ENCODE assay signal across 7 cellular contexts in the genomic region with DNA sequence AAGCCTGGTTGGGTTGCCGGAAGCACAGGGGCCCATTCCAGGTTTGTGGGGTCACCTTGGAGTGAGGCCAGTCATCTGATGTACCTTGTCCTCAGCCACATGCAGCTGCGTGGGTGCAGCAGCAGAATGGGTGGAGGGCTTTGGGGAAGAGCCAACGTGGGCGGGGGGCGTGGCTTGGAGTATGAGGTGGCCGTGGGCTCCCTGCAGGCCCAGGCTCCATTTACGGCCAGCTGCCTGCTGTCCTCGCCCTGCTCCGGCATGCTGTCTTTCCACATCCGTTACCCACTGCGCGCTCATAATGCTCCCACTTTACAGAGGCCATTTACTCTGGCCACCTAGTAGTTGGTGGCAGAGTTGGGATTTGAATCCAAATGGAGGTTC. TPM values are rescaled to one million over a fixed set of nuclear protein-coding genes. Genes with fewer than 3 reads are reported as not detected.
DNase-seq lines count a peak whose midpoint lies in the region; ATAC-seq and TF ChIP-seq lines count a peak whose summit lies in the region.

No MANE protein-coding gene starts in this region.

- H3K27ac ChIP-seq in PC-3 (ENCODE audit: low read length) (no peak overlapping the region), right cardiac atrium (ENCODE audit: low read length) (no peak overlapping the region), caudate nucleus (ENCODE audit: low read depth, low read length) (no peak overlapping the region)

- POLR2A ChIA-PET in PC-3 (lab: Charles Lee; ENCODE audit: unreplicated experiment): interaction anchor here (0.6 kb wide), 1 partner anchor 55 kb away, joined by 4 read pairs; no protein-coding TSS in a partner anchor

- no peaks in the 10 kb centered on the region for H4K20me1 ChIP-seq in PC-3 (ENCODE audit: low read length)

- intact Hi-C loops in PC-3 (cut with micrococcal nuclease): loop anchor here (2.0 kb wide), 2 partner anchors 88 to 364 kb away; no protein-coding TSS in a partner anchor
- intact Hi-C loops in right cardiac atrium (cut with DNase I): loop anchor here in 3 of 4 donors (5.0 to 10.0 kb wide), 5 partner anchors 86 to 366 kb away; no protein-coding TSS in a partner anchor

- WGBS in right cardiac atrium: 33% methylated on average over 12 of the region's 12 CpGs

- H2AFZ ChIP-seq in PC-3 (ENCODE audit: low read length): peak overlapping the region; percentile 66

- H3K79me2 ChIP-seq in PC-3 (ENCODE audit: low read length): no peaks in the 10 kb centered on the region

- H3K4me2 ChIP-seq in PC-3 (ENCODE audit: low read length): peak overlapping the region; percentile 77
- H3K4me2 ChIP-seq in skeletal muscle satellite cell (ENCODE audit: low read length): peak overlapping the region; percentile 77

- CTCF ChIA-PET in PC-3 (lab: Charles Lee): interaction anchor here (0.8 to 2.1 kb wide), 4 partner anchors 38 to 158 kb away, joined by 3 to 10 read pairs (median 4); no protein-coding TSS in a partner anchor

- H3K9ac ChIP-seq in PC-3 (ENCODE audit: low read length) (no peak overlapping the region), skeletal muscle satellite cell (ENCODE audit: low read depth, low read length) (no peak overlapping the region)

- H3K9me3 ChIP-seq in PC-3 (ENCODE audit: low read length) (no peaks in the 10 kb centered on the region), right cardiac atrium (ENCODE audit: control insufficient read depth, low read length) (no peaks in the 10 kb centered on the region), skeletal muscle satellite cell (replicated peaks; ENCODE audit: low read length) (no peaks in the 10 kb centered on the region)

- no peak overlapping the region; the same call in 1 of the 2 replicates for H3K4me3 ChIP-seq in PC-3 (ENCODE audit: low read length)
- H3K4me3 ChIP-seq in right cardiac atrium (ENCODE audit: low read length): no peak overlapping the region
- no peak overlapping the region for H3K4me3 ChIP-seq in skeletal muscle satellite cell (ENCODE audit: low read length)

- TF ChIP-seq CTCF in PC-3 (conservative IDR thresholded peaks at IDR 0.05; ENCODE audit: low read depth, low read length): no peak

- H3K27me3 ChIP-seq in PC-3 (ENCODE audit: low read length) (no peaks in the 10 kb centered on the region), right cardiac atrium (ENCODE audit: control insufficient read depth, insufficient read depth) (no peaks in the 10 kb centered on the region), skeletal muscle satellite cell (ENCODE audit: control insufficient read depth, insufficient read depth, low read length) (peaks cover 6% of the 10 kb centered on the region)

- H3F3A ChIP-seq in PC-3 (ENCODE audit: low read length, unreplicated experiment): peaks cover 6% of the 10 kb centered on the region

- peak; percentile 8 for ATAC-seq in GM21825 (IDR thresholded peaks at IDR 0.05; ENCODE audit: unreplicated experiment)
- peak; percentile 3 for ATAC-seq in PC-3
- peak; percentile 38 to 56 for ATAC-seq in right cardiac atrium

- H3K36me3 ChIP-seq in PC-3 (ENCODE audit: low read depth, low read length): no peaks in the 10 kb centered on the region
- H3K36me3 ChIP-seq in skeletal muscle satellite cell (ENCODE audit: insufficient read depth, low read length): no peaks in the 10 kb centered on the region

- DNase-seq in PC-3 (no peak), right cardiac atrium (peak in 1 of 3 donors; percentile 63), foreskin melanocyte (no peak), T-helper 1 cell (no peak), caudate nucleus (lab: John Stamatoyannopoulos, UW) (no peak)

- peaks cover 24% of the 10 kb centered on the region for H3K4me1 ChIP-seq in PC-3 (ENCODE audit: insufficient read depth, low read length)
- H3K4me1 ChIP-seq in right cardiac atrium (ENCODE audit: control insufficient read depth, insufficient read depth, low read length): peaks cover 4% of the 10 kb centered on the region
- H3K4me1 ChIP-seq in skeletal muscle satellite cell (ENCODE audit: control insufficient read depth, insufficient read depth, low read length): peaks cover 22% of the 10 kb centered on the region

- no TSS peak for BruUV-seq in PC-3 (replicated peaks; lab: Mats Ljungman, UMichigan)

- H3K9me2 ChIP-seq in PC-3 (replicated peaks; ENCODE audit: low read length): no peaks in the 10 kb centered on the region

RNA-seq across cellular contexts. Expression of gene TINAGL1, which starts 27.8 kb away (rescaled TPM):
- total RNA-seq in PC-3 (2014; rRNA removed) (176 and 217 TPM in 2 replicates), right cardiac atrium (100 to 1,000 TPM in 3 of 4 donors, 10 to 100 TPM in 1; 94.7 to 141 (median 122) TPM)
- polyA plus RNA-seq in right cardiac atrium: 186 TPM
- total RNA-seq in skeletal muscle satellite cell (2012; rRNA removed): 1.0 and 1.1 TPM in 2 replicates
